ENCODE assay signal across 25 cellular contexts in the genomic region with DNA sequence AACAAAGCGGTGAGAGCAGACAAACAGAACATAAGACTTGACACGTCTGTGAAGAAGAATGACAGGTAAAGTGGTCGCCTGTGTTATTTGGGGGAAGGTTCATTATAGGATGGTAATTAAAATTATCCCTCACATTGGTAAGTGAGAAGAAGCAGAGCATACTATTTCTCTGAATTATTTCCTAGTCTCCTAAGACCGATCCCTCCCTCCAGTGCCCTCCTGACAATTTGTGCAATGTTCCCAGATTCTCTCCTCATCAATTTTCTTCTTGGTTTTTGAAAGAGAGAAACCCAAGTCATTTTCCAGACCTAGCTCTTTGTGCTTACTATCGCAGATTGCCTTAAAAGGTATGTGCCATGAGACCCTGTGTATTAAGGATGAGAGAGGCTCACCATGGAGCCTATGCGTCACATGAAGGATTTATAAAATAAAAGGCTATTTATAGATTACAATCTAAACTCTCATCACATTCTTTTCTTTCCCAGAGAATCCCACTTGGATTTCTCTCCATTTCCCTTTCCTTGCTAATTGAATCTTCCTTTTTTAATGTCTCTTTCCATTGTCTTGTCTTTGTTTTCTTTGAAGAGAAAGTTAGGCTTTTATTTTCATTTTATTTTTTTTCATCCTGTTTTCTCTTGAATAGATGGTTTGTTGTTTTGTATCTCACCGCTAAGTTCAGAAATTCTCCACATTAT.
A peak's percentile ranks its signal among the peaks of the same experiment; 100 is the strongest.
DNase-seq lines count a peak whose midpoint lies in the region; ATAC-seq, FAIRE-seq and TF ChIP-seq lines count a peak whose summit lies in the region.
"Had no signal": no experiment of that assay in that cellular context is flagged by ENCODE, and none has a peak within 500 bp of the region (broad histone marks: within the 10 kb centered on the region; RNA-seq: fewer than 3 reads in every experiment).

No MANE protein-coding gene starts in this region.

- H3K36me3 ChIP-seq in SK-N-SH (replicated peaks in 1 of 2; ENCODE audit: control insufficient read depth in 1 of 2, insufficient read depth in 2 of 2, low read length in 1 of 2), result no peaks in the 10 kb centered on the region

- TF ChIP-seq RAD21 in SK-N-SH (IDR thresholded peaks at IDR 0.05; ENCODE audit: low read length), result no peak

- no peaks in the 10 kb centered on the region for H3K27me3 ChIP-seq in SK-N-SH (ENCODE audit: insufficient read depth)

- DNase-seq in SK-N-SH, result no peak
- peak; percentile 49 for DNase-seq in brain pericyte (ENCODE audit: low read depth, low spot score)
- no peak for DNase-seq in iPS-NIHi7 (ENCODE audit: extremely low spot score)
- no peak for DNase-seq in SW 1271 (lab: John Stamatoyannopoulos, UW)
- no peak for DNase-seq in NCI-H1694 treated with DMSO at 0.1 percent for 48 hours (lab: John Stamatoyannopoulos, UW)
- DNase-seq: 8988T, Calu3, DMS79 treated with DMSO at 0.1 percent for 48 hours, GM23248, H9, HFFc6, MM.1S, NCI-H2029 treated with DMSO at 0.1 percent for 48 hours, NCI-H2171, NCI-H226, NCI-H510A, NCI-H69, SHP77 had no signal

- H3F3A ChIP-seq in SK-N-SH (replicated peaks; ENCODE audit: insufficient read depth), result peaks cover 3% of the 10 kb centered on the region

- CTCF ChIA-PET in SK-N-SH (lab: Yijun Ruan, JAX), result no interaction called here

- no peaks in the 10 kb centered on the region for H4K20me1 ChIP-seq in SK-N-SH (ENCODE audit: insufficient read depth)

- no peaks in the 10 kb centered on the region for H3K9me2 ChIP-seq in SK-N-SH

- POLR2A ChIA-PET in SK-N-SH (lab: Yijun Ruan, JAX), result no interaction called here

- TF ChIP-seq EP300 in SK-N-SH (IDR thresholded peaks at IDR 0.05; ENCODE audit: borderline replicate concordance in 1 of 2, low read depth in 1 of 2, low read length in 1 of 2), result no peak

- 5% methylated on average over 7 of the region's 7 CpGs for WGBS in SK-N-SH (ENCODE audit: low lambda C conversion rate)

- peak overlapping the region; percentile 47; the same call in 1 of the 2 replicates for H3K4me2 ChIP-seq in SK-N-SH
- H3K4me2 ChIP-seq: KMS-11 had no signal

- H3K9me3 ChIP-seq in SK-N-SH, result no peaks in the 10 kb centered on the region

- H3K27ac ChIP-seq in SK-N-SH (ENCODE audit: low read depth in 2 of 2, low read length in 1 of 2), result peak overlapping the region in 1 of 2 experiments; percentile 79; a peak in 2 of 4 replicates
- H3K27ac ChIP-seq: GM23248, KMS-11, RWPE1 had no signal

- no peak overlapping the region for H3K4me3 ChIP-seq in SK-N-SH (ENCODE audit: low read depth in 2 of 2, low read length in 1 of 2)
- H3K4me3 ChIP-seq: GM23248 had no signal

- FAIRE-seq in islet of Langerhans (lab: Jason Lieb, UNC), result peak; percentile 17
- FAIRE-seq: GM18507 had no signal

- H3K9ac ChIP-seq in SK-N-SH, result peak overlapping the region; percentile 2; the same call in 1 of the 2 replicates
- H3K9ac ChIP-seq: GM23248, KMS-11 had no signal

- no peak for TF ChIP-seq CTCF in SK-N-SH (IDR thresholded peaks at IDR 0.05)

- H3K4me1 ChIP-seq in SK-N-SH (ENCODE audit: control insufficient read depth in 1 of 2, insufficient read depth in 2 of 2, low read depth in 1 of 2, low read length in 1 of 2), result peaks cover 0 to 10% of the 10 kb centered on the region in 2 experiments; a peak in 1 of 4 replicates

- no peaks in the 10 kb centered on the region for H3K79me2 ChIP-seq in SK-N-SH (ENCODE audit: insufficient read depth)

- ATAC-seq in SK-N-SH treated with all-trans-retinoic acid at 6 μM for 48 hours, result no peak
- no peak for ATAC-seq in HG02588 (IDR thresholded peaks at IDR 0.05; ENCODE audit: unreplicated experiment)
- ATAC-seq: Panc1 had no signal

- peak overlapping the region; percentile 57; the same call in 1 of the 2 replicates for H2AFZ ChIP-seq in SK-N-SH (ENCODE audit: low read depth)
- H2AFZ ChIP-seq: GM23248 had no signal

TF ChIP-seq in SK-N-SH, 30 proteins besides CTCF, POLR2A, EP300 and RAD21 (continues in another document):
- no peak for TF ChIP-seq NFIC (IDR thresholded peaks at IDR 0.05; ENCODE audit: borderline replicate concordance)
- no peak for TF ChIP-seq RXRA (IDR thresholded peaks at IDR 0.05; ENCODE audit: borderline replicate concordance, low read depth)
- no peak for TF ChIP-seq FOSL2 (IDR thresholded peaks at IDR 0.05; ENCODE audit: borderline replicate concordance, low read depth)
- TF ChIP-seq SIN3A (IDR thresholded peaks at IDR 0.05; ENCODE audit: borderline replicate concordance, low read depth, low read length), result no peak
- TF ChIP-seq GABPA (IDR thresholded peaks at IDR 0.05; ENCODE audit: low read depth), result no peak
- no peak for TF ChIP-seq TAF1 (IDR thresholded peaks at IDR 0.05; ENCODE audit: borderline replicate concordance, low read depth, low read length)
- TF ChIP-seq, protein P1, sequence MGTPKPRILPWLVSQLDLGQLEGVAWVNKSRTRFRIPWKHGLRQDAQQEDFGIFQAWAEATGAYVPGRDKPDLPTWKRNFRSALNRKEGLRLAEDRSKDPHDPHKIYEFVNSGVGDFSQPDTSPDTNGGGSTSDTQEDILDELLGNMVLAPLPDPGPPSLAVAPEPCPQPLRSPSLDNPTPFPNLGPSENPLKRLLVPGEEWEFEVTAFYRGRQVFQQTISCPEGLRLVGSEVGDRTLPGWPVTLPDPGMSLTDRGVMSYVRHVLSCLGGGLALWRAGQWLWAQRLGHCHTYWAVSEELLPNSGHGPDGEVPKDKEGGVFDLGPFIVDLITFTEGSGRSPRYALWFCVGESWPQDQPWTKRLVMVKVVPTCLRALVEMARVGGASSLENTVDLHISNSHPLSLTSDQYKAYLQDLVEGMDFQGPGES (IDR thresholded peaks at IDR 0.05; ENCODE audit: low read depth, low read length), result no peak
- TF ChIP-seq NRF1 (IDR thresholded peaks at IDR 0.05; ENCODE audit: low read depth, low read length), result no peak
- TF ChIP-seq, protein P2, sequence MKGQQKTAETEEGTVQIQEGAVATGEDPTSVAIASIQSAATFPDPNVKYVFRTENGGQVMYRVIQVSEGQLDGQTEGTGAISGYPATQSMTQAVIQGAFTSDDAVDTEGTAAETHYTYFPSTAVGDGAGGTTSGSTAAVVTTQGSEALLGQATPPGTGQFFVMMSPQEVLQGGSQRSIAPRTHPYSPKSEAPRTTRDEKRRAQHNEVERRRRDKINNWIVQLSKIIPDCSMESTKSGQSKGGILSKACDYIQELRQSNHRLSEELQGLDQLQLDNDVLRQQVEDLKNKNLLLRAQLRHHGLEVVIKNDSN (IDR thresholded peaks at IDR 0.05; ENCODE audit: borderline replicate concordance, low read depth), result no peak
- TF ChIP-seq FOXM1 (IDR thresholded peaks at IDR 0.05; ENCODE audit: low read depth), result no peak
- TF ChIP-seq RCOR1 (IDR thresholded peaks at IDR 0.05; ENCODE audit: low read length), result no peak
- TF ChIP-seq PBX3 (IDR thresholded peaks at IDR 0.05), result no peak

TF ChIP-seq in SK-N-SH treated with all-trans-retinoic acid at 6 μM for 48 hours, 23 proteins besides CTCF, POLR2A, EP300 and RAD21:
- no peak for TF ChIP-seq ARNTL (CRISPR knock-in tag; IDR thresholded peaks at IDR 0.05; ENCODE audit: borderline replicate concordance, low read depth)
- TF ChIP-seq ZC3H10 (CRISPR knock-in tag; IDR thresholded peaks at IDR 0.05), result no peak
